ENCODE assay signal across 11 cellular contexts in the genomic region with DNA sequence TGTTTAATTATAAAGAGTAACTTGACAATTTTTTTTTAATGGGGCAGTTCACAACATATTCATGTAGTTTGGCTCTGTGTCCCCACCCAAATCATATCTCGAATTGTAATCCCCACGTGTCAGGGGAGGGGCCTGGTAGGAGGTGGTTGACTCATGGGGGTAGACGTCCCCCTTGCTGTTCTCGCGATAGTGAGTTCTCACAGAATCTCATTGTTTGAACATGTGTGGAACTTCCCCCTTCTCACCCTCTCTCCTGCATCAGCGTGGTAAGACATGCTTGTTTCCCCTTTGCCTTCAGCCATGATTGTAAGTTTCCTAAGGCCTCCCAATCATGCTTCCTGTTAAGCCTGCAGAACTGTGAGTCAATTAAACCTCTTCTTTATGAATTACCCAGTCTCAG. TPM values are rescaled to one million over a fixed set of nuclear protein-coding genes. Genes with fewer than 3 reads are reported as not detected.
DNase-seq lines count a peak whose midpoint lies in the region; ATAC-seq and TF ChIP-seq lines count a peak whose summit lies in the region.
"Had no signal": no experiment of that assay in that cellular context is flagged by ENCODE, and none has a peak within 500 bp of the region (broad histone marks: within the 10 kb centered on the region; RNA-seq: fewer than 3 reads in every experiment).

No MANE protein-coding gene starts in this region.

- H2AFZ ChIP-seq in Loucy (ENCODE audit: low read length) = no peak overlapping the region
- H2AFZ ChIP-seq: GM23248 had no signal

- H3K9me3 ChIP-seq in Loucy (ENCODE audit: insufficient read depth, low read depth, low read length) = no peaks in the 10 kb centered on the region
- H3K9me3 ChIP-seq in lower lobe of right lung = no peaks in the 10 kb centered on the region
- H3K9me3 ChIP-seq: pancreas had no signal

- DNase-seq in CD14-positive monocyte (ENCODE audit: low spot score) (peak; percentile 47), lower lobe of right lung (no peak), hepatic stellate cell (ENCODE audit: low spot score) (no peak), DMS53 treated with DMSO at 0.1 percent for 48 hours (lab: John Stamatoyannopoulos, UW; ENCODE audit: unreplicated experiment) (no peak)
- peak; percentile 62 for DNase-seq in natural killer cell treated with Interleukin-12 subunit alpha and Interleukin-12 subunit beta and Interleukin-15 and Interleukin-18, amount 100 ng/mL, for 72 hours (ENCODE audit: low spot score)
- DNase-seq: GM23248, NCI-H1930, pancreas had no signal

- peaks cover 0 to 8% (median 2%) of the 10 kb centered on the region in 7 donors for H3K9me3 Mint-ChIP-seq in CD14-positive monocyte
- H3K9me3 Mint-ChIP-seq in activated T-helper 17 cell treated with anti-CD3 and anti-CD28 coated beads, Interleukin-2, amount 50 U/mL, for 72 hours = no peaks in the 10 kb centered on the region
- no peaks in the 10 kb centered on the region for H3K9me3 Mint-ChIP-seq in natural killer cell treated with Interleukin-12 subunit alpha and Interleukin-12 subunit beta and Interleukin-15 and Interleukin-18, amount 100 ng/mL, for 72 hours

- no peak overlapping the region for H3K27ac ChIP-seq in lower lobe of right lung
- H3K27ac ChIP-seq: GM23248 had no signal

- no peaks in the 10 kb centered on the region for H3F3A ChIP-seq in Loucy (ENCODE audit: low read depth)

- peaks cover 55% of the 10 kb centered on the region for H3K4me1 Mint-ChIP-seq in CD14-positive monocyte
- H3K4me1 Mint-ChIP-seq in activated T-helper 17 cell treated with anti-CD3 and anti-CD28 coated beads, Interleukin-2, amount 50 U/mL, for 72 hours = peaks cover 56% of the 10 kb centered on the region
- peaks cover 42 to 68% of the 10 kb centered on the region in 2 donors for H3K4me1 Mint-ChIP-seq in natural killer cell treated with Interleukin-12 subunit alpha and Interleukin-12 subunit beta and Interleukin-15 and Interleukin-18, amount 100 ng/mL, for 72 hours (ENCODE audit: low read depth in 2 of 2)

- H3K27me3 Mint-ChIP-seq in CD14-positive monocyte (ENCODE audit: low read depth in 3 of 3) = no peaks in the 10 kb centered on the region
- H3K27me3 Mint-ChIP-seq in activated T-helper 17 cell treated with anti-CD3 and anti-CD28 coated beads, Interleukin-2, amount 50 U/mL, for 72 hours = no peaks in the 10 kb centered on the region
- H3K27me3 Mint-ChIP-seq in natural killer cell treated with Interleukin-12 subunit alpha and Interleukin-12 subunit beta and Interleukin-15 and Interleukin-18, amount 100 ng/mL, for 72 hours = no peaks in the 10 kb centered on the region

- ATAC-seq in activated T-helper 17 cell treated with anti-CD3 and anti-CD28 coated beads, Interleukin-2, amount 50 U/mL, for 72 hours (replicated peaks) = peak; percentile 42
- ATAC-seq in natural killer cell treated with Interleukin-12 subunit alpha and Interleukin-12 subunit beta and Interleukin-15 and Interleukin-18, amount 100 ng/mL, for 72 hours = peak; percentile 66 to 70
- ATAC-seq in lower lobe of right lung (no peak), GM21576 (IDR thresholded peaks at IDR 0.05; ENCODE audit: unreplicated experiment) (no peak)
- ATAC-seq: pancreas had no signal

- intact Hi-C loops in CD14-positive monocyte (cut with micrococcal nuclease) (no loop called here), lower lobe of right lung (cut with DNase I) (no loop called here)

- H4K20me1 ChIP-seq in Loucy (ENCODE audit: insufficient read depth, low read length, poor library complexity, severe bottlenecking) = peaks cover 21% of the 10 kb centered on the region

- peaks cover 60% of the 10 kb centered on the region for H3K79me2 ChIP-seq in Loucy (ENCODE audit: insufficient read depth, low read length)

- peaks cover 17% of the 10 kb centered on the region for H3K4me1 ChIP-seq in Loucy (ENCODE audit: insufficient read depth, low read length, poor library complexity, severe bottlenecking)
- peaks cover 43% of the 10 kb centered on the region for H3K4me1 ChIP-seq in lower lobe of right lung

- peak overlapping the region; percentile 32 for H3K4me3 ChIP-seq in Loucy (ENCODE audit: low read length, poor library complexity, severe bottlenecking)
- no peak overlapping the region for H3K4me3 ChIP-seq in lower lobe of right lung
- H3K4me3 ChIP-seq: GM23248, pancreas had no signal

- H3K4me3 Mint-ChIP-seq in CD14-positive monocyte = no peak overlapping the region
- peak overlapping the region; percentile 9 for H3K4me3 Mint-ChIP-seq in activated T-helper 17 cell treated with anti-CD3 and anti-CD28 coated beads, Interleukin-2, amount 50 U/mL, for 72 hours
- H3K4me3 Mint-ChIP-seq in natural killer cell treated with Interleukin-12 subunit alpha and Interleukin-12 subunit beta and Interleukin-15 and Interleukin-18, amount 100 ng/mL, for 72 hours = peak overlapping the region; percentile 8

- H3K27ac Mint-ChIP-seq in CD14-positive monocyte = peak overlapping the region in 6 of 7 donors; percentile 0 to 79 (median 48)
- peak overlapping the region; percentile 48 for H3K27ac Mint-ChIP-seq in activated T-helper 17 cell treated with anti-CD3 and anti-CD28 coated beads, Interleukin-2, amount 50 U/mL, for 72 hours
- H3K27ac Mint-ChIP-seq in natural killer cell treated with Interleukin-12 subunit alpha and Interleukin-12 subunit beta and Interleukin-15 and Interleukin-18, amount 100 ng/mL, for 72 hours = peak overlapping the region; percentile 40 to 59

- peaks cover 10 to 11% of the 10 kb centered on the region in 2 donors for H3K36me3 Mint-ChIP-seq in CD14-positive monocyte
- H3K36me3 Mint-ChIP-seq in activated T-helper 17 cell treated with anti-CD3 and anti-CD28 coated beads, Interleukin-2, amount 50 U/mL, for 72 hours (ENCODE audit: low read depth) = peaks cover 24% of the 10 kb centered on the region
- peaks cover 5% of the 10 kb centered on the region for H3K36me3 Mint-ChIP-seq in natural killer cell treated with Interleukin-12 subunit alpha and Interleukin-12 subunit beta and Interleukin-15 and Interleukin-18, amount 100 ng/mL, for 72 hours

- H3K36me3 ChIP-seq in Loucy (ENCODE audit: insufficient read depth, low read length) (no peaks in the 10 kb centered on the region), lower lobe of right lung (no peaks in the 10 kb centered on the region)
- H3K36me3 ChIP-seq: pancreas had no signal

- H3K9me2 ChIP-seq in Loucy (replicated peaks; ENCODE audit: low read depth, low read length) = no peaks in the 10 kb centered on the region

- no peak overlapping the region for H3K9ac ChIP-seq in Loucy (ENCODE audit: low read depth, low read length, poor library complexity, severe bottlenecking)
- H3K9ac ChIP-seq: GM23248 had no signal

- H3K4me2 ChIP-seq in Loucy (ENCODE audit: low read depth, low read length, poor library complexity, severe bottlenecking) = peak overlapping the region; percentile 49

- TF ChIP-seq CTCF in CD14-positive monocyte (IDR thresholded peaks at IDR 0.05) (no peak), Loucy (conservative IDR thresholded peaks at IDR 0.05; ENCODE audit: low read length) (no peak), lower lobe of right lung (IDR thresholded peaks at IDR 0.05) (no peak)

- H3K27me3 ChIP-seq in Loucy (ENCODE audit: insufficient read depth, low read length, poor library complexity, severe bottlenecking) = no peaks in the 10 kb centered on the region
- H3K27me3 ChIP-seq in lower lobe of right lung (ENCODE audit: low read depth) = no peaks in the 10 kb centered on the region
- H3K27me3 ChIP-seq: pancreas had no signal

RNA-seq across cellular contexts. Expression of a gene that starts 40.7 kb away (rescaled TPM):
- polyA plus RNA-seq in CD14-positive monocyte = 10 to 100 TPM; 18.2 to 24.5 TPM
- total RNA-seq in activated T-helper 17 cell treated with anti-CD3 and anti-CD28 coated beads, Interleukin-2, amount 50 U/mL, for 72 hours = 10 to 100 TPM; 48.1 to 51.4 TPM
- 10 to 100 TPM; 47.3 to 54.8 TPM for total RNA-seq in natural killer cell treated with Interleukin-12 subunit alpha and Interleukin-12 subunit beta and Interleukin-15 and Interleukin-18, amount 100 ng/mL, for 72 hours
- total RNA-seq in lower lobe of right lung = 52.8 TPM

Comparison
In these comparisons a context has a peak if more than half of its experiments do, and no peak if none do; other contexts are left out.
1. DNase-seq: peak in CD14-positive monocyte (single experiment) and natural killer cell treated with Interleukin-12 subunit alpha and Interleukin-12 subunit beta and Interleukin-15 and Interleukin-18, amount 100 ng/mL, for 72 hours (single experiment); none in lower lobe of right lung (single experiment), hepatic stellate cell (single experiment) and DMS53 treated with DMSO at 0.1 percent for 48 hours (single experiment).
2. H3K4me3 Mint-ChIP-seq: peak in activated T-helper 17 cell treated with anti-CD3 and anti-CD28 coated beads, Interleukin-2, amount 50 U/mL, for 72 hours (single experiment) and natural killer cell treated with Interleukin-12 subunit alpha and Interleukin-12 subunit beta and Interleukin-15 and Interleukin-18, amount 100 ng/mL, for 72 hours (single experiment); none in CD14-positive monocyte (0 of 2).
3. ATAC-seq: peak in activated T-helper 17 cell treated with anti-CD3 and anti-CD28 coated beads, Interleukin-2, amount 50 U/mL, for 72 hours (single experiment) and natural killer cell treated with Interleukin-12 subunit alpha and Interleukin-12 subunit beta and Interleukin-15 and Interleukin-18, amount 100 ng/mL, for 72 hours (2 of 2); none in lower lobe of right lung (0 of 2) and GM21576 (single experiment).
4. Peak in every context shown above with its lines, with median percentiles within 50 percentile points of each other: H3K27ac Mint-ChIP-seq.